ENCODE assay signal across 1 cellular context in genomic region chr5:68817696-68818695, GRCh38.
TF ChIP-seq lines count a peak whose summit lies in the region.

No MANE protein-coding gene starts in this region.

TF ChIP-seq in GM23338, 12 proteins besides CTCF, POLR2A, EP300 and RAD21:
- TF ChIP-seq REST (IDR thresholded peaks at IDR 0.05; ENCODE audit: unreplicated experiment) (no peak), POLR2AphosphoS5 (IDR thresholded peaks at IDR 0.05; ENCODE audit: low read depth) (no peak), ETS1 (IDR thresholded peaks at IDR 0.05) (no peak), ZNF331 (CRISPR knock-in tag; IDR thresholded peaks at IDR 0.05; ENCODE audit: low read depth) (no peak), JUNB (IDR thresholded peaks at IDR 0.05; ENCODE audit: unreplicated experiment) (no peak), ZNF462 (CRISPR knock-in tag; IDR thresholded peaks at IDR 0.05) (no peak), NANOG (IDR thresholded peaks at IDR 0.05; ENCODE audit: borderline replicate concordance) (no peak), STAT1 (IDR thresholded peaks at IDR 0.05; ENCODE audit: unreplicated experiment) (no peak), EZH2phosphoT487 (IDR thresholded peaks at IDR 0.05; ENCODE audit: unreplicated experiment) (no peak), ZNF114 (CRISPR knock-in tag; IDR thresholded peaks at IDR 0.05) (no peak), EZH2 (IDR thresholded peaks at IDR 0.05; ENCODE audit: low read depth, unreplicated experiment) (no peak)
